ENCODE assay signal across 23 cellular contexts in the genomic region with DNA sequence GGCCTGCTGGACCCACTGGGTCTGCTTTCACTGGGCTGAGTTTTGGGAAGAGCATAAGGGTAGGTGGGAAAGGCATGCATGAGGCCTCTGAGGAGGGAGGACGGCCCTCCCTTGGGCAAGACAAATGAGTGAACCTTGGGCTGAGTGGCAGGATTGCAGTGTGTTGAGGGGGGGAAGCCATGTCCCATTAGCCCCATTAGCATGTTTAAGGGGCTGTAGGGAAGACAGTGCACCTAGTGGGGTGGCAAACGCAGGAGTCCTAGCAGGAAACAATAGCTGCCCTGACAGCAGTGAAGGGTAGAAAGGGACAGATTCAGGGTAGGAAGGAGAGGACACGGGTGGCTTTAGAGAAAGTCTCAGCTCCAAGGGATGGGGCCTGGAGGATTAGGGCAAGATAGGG.
"Had no signal": no experiment of that assay in that cellular context is flagged by ENCODE, and none has a peak within 500 bp of the region (broad histone marks: within the 10 kb centered on the region; RNA-seq: fewer than 3 reads in every experiment).

No MANE protein-coding gene starts in this region.

- H3K9me3 ChIP-seq: body of pancreas, gastrocnemius medialis, heart left ventricle, left lung, psoas muscle, transverse colon, vagina had no signal

- H3K9me3 Mint-ChIP-seq: activated T-cell treated with anti-CD3 and anti-CD28 coated beads, Interleukin-2, amount 50 U/mL, for 4 hours; nephron progenitor cell; stimulated activated naive CD8-positive, alpha-beta T cell treated with anti-CD3 and anti-CD28 coated beads, Interleukin-15, Interleukin-2, amounts not matched to agents 100 ng/mL and 50 ng/mL, for 24 hours had no signal

- H3K36me3 ChIP-seq: gastrocnemius medialis, heart left ventricle, left lung, transverse colon, vagina had no signal

- H3K4me3 Mint-ChIP-seq: activated naive CD8-positive, alpha-beta T cell; activated T-cell treated with anti-CD3 and anti-CD28 coated beads, Interleukin-2, amount 50 U/mL, for 4 hours; nephron progenitor cell; stimulated activated naive CD8-positive, alpha-beta T cell treated with anti-CD3 and anti-CD28 coated beads, Interleukin-15, Interleukin-2, amounts not matched to agents 100 ng/mL and 50 ng/mL, for 24 hours; T-cell had no signal

- DNase-seq: activated CD4-positive, alpha-beta T cell treated with anti-CD3 and anti-CD28 coated beads, Interleukin-2, amount 50 U/mL, for 1 hour; activated CD8-positive, alpha-beta memory T cell treated with anti-CD3 and anti-CD28 coated beads, Interleukin-2, amount 50 U/mL, for 4 hours; activated effector memory CD4-positive, alpha-beta T cell treated with Interleukin-2 at 50 U/mL for 16 hours; activated T-cell treated with anti-CD3 and anti-CD28 coated beads, Interleukin-2, amount 50 U/mL, for 4 hours; amygdala; body of pancreas; dorsolateral prefrontal cortex; gastrocnemius medialis; heart left ventricle; kidney; left lung; midbrain; nephron progenitor cell; psoas muscle; right cardiac atrium; T-cell; T1000; transverse colon had no signal

- FAIRE-seq: endometrium, kidney had no signal

- H3K27ac ChIP-seq: body of pancreas, dorsolateral prefrontal cortex, gastrocnemius medialis, heart left ventricle, left lung, psoas muscle, skin epidermis, transverse colon, vagina had no signal

- H3K4me3 ChIP-seq: body of pancreas, dorsolateral prefrontal cortex, gastrocnemius medialis, heart left ventricle, left lung, psoas muscle, skin epidermis, transverse colon, vagina had no signal

- H3K27me3 Mint-ChIP-seq: activated naive CD8-positive, alpha-beta T cell; stimulated activated naive CD8-positive, alpha-beta T cell treated with anti-CD3 and anti-CD28 coated beads, Interleukin-15, Interleukin-2, amounts not matched to agents 100 ng/mL and 50 ng/mL, for 24 hours; T-cell had no signal

- ATAC-seq: activated T-cell treated with anti-CD3 and anti-CD28 coated beads, Interleukin-2, amount 50 U/mL, for 4 hours; body of pancreas; gastrocnemius medialis; heart left ventricle; left lung; psoas muscle; right cardiac atrium; T-cell had no signal

- H3K27me3 ChIP-seq: body of pancreas, dorsolateral prefrontal cortex, gastrocnemius medialis, heart left ventricle, left lung, transverse colon, vagina had no signal

- H3K36me3 Mint-ChIP-seq: activated naive CD8-positive, alpha-beta T cell; T-cell had no signal

- H3K27ac Mint-ChIP-seq: activated naive CD8-positive, alpha-beta T cell; nephron progenitor cell; stimulated activated naive CD8-positive, alpha-beta T cell treated with anti-CD3 and anti-CD28 coated beads, Interleukin-15, Interleukin-2, amounts not matched to agents 100 ng/mL and 50 ng/mL, for 24 hours; T-cell had no signal
